Comparison of ENCODE assay signal across 8 cellular contexts in genomic region chr2:63189026-63189425, GRCh38.
DNase-seq lines count a peak whose midpoint lies in the region; ATAC-seq, FAIRE-seq and TF ChIP-seq lines count a peak whose summit lies in the region.

No MANE protein-coding gene starts in this region.

- no peaks in the 10 kb centered on the region for H4K20me1 ChIP-seq in HepG2 (ENCODE audit: insufficient read depth, low read length)

- peak; percentile 68 for TF ChIP-seq RAD21 in HepG2 (CRISPR knock-in tag; IDR thresholded peaks at IDR 0.05)

- no peaks in the 10 kb centered on the region for H3K36me3 ChIP-seq in HepG2 (replicated peaks in 1 of 2; ENCODE audit: control insufficient read depth in 1 of 2, insufficient read depth in 2 of 2, low read length in 2 of 2)

- peak; percentile 74 for FAIRE-seq in GM19239 (lab: Jason Lieb, UNC)
- FAIRE-seq in HepG2 (lab: Jason Lieb, UNC): peak; percentile 8

- H3K79me2 ChIP-seq in HepG2 (ENCODE audit: insufficient read depth, low read length): no peaks in the 10 kb centered on the region

- no peak for TF ChIP-seq POLR2A in HepG2 (IDR thresholded peaks at IDR 0.05; ENCODE audit: insufficient read depth in 1 of 2, low read depth in 2 of 2, low read length in 2 of 2)

- BruUV-seq in HepG2 (replicated peaks; lab: Mats Ljungman, UMichigan): no TSS peak

- no peaks in the 10 kb centered on the region for H3K27me3 ChIP-seq in HepG2 (ENCODE audit: control insufficient read depth in 1 of 2, insufficient read depth in 2 of 2, low read length in 2 of 2)

- POLR2A ChIA-PET in HepG2 (lab: Yijun Ruan, JAX): no interaction called here

- peak overlapping the region; percentile 24; the same call in 1 of the 2 replicates for H3K9ac ChIP-seq in HepG2 (ENCODE audit: insufficient read depth, low read depth, low read length)

- TF ChIP-seq CTCF in HepG2 (CRISPR knock-in tag; IDR thresholded peaks at IDR 0.05): peak; percentile 92

- peak overlapping the region; percentile 61 for H3K4me2 ChIP-seq in HepG2 (ENCODE audit: low read depth, low read length)

- H3K4me3 ChIP-seq in Jurkat, Clone E6-1 (ENCODE audit: low read length): no peak overlapping the region
- H3K4me3 ChIP-seq in HepG2 (replicated peaks in 1 of 3; ENCODE audit: insufficient read depth in 1 of 3, low read depth in 2 of 3, low read length in 3 of 3): no peak overlapping the region; a peak in 1 of 6 replicates

- peak overlapping the region; percentile 62 for H2AFZ ChIP-seq in HepG2 (ENCODE audit: low read length)

- WGBS in HepG2 (ENCODE audit: low lambda C conversion rate): 18% methylated on average over 4 of the region's 4 CpGs

- ATAC-seq in HepG2: peak; percentile 74

- peaks cover 58% of the 10 kb centered on the region for H3K4me1 ChIP-seq in HepG2 (ENCODE audit: insufficient read depth, low read length)

- in situ Hi-C loops in HepG2 (cut with HindIII; ENCODE audit: extremely low pct_ligation_motif_present, low pct_unique_long_range_greater_than_20kb): no loop called here

- DNase-seq in CMK (ENCODE audit: low read depth) (peak; percentile 2), GM19239 (ENCODE audit: insufficient read length, low spot score) (peak; percentile 23), amniotic stem cell (lab: John Stamatoyannopoulos, UW) (peak; percentile 38), HepG2 (ENCODE audit: low spot score) (peak; percentile 71), retina (no peak), DMS114 treated with DMSO at 0.1 percent for 48 hours (lab: John Stamatoyannopoulos, UW; ENCODE audit: unreplicated experiment) (no peak)
- DNase-seq in Jurkat, Clone E6-1 (ENCODE audit: low read depth, low spot score): peak; percentile 42
- no peak for DNase-seq in stimulated activated naive CD4-positive, alpha-beta T cell treated with Interleukin-2 at 50 U/mL for 16 hours (lab: John Stamatoyannopoulos, UW)

- H3K27ac ChIP-seq in HepG2 (ENCODE audit: extremely low read length, insufficient read depth, low read length): no peak overlapping the region

- CTCF ChIA-PET in HepG2 (lab: Yijun Ruan, JAX; ENCODE audit: low intra/inter-chr PET ratio, low total read pairs): interaction anchor here (0.7 to 1.5 kb wide), 2 partner anchors 110 to 732 kb away, joined by 3 to 5 read pairs; no protein-coding TSS in a partner anchor

- H3K9me3 ChIP-seq in HepG2 (ENCODE audit: low read length): peaks cover 20% of the 10 kb centered on the region

- intact Hi-C loops in HepG2 (cut with micrococcal nuclease; ENCODE audit: unreplicated experiment): loop anchor here (1.0 kb wide), 2 partner anchors 110 to 140 kb away; no protein-coding TSS in a partner anchor

- TF ChIP-seq EP300 in HepG2 (IDR thresholded peaks at IDR 0.05; ENCODE audit: low read depth in 2 of 2, low read length in 2 of 2): peak in 1 of 2 experiments; percentile 12; a peak in 1 of 4 replicates
- 0 out of 2 replicates have a peak, but pooled peaks have one; percentile 20 for TF ChIP-seq EP300 in HepG2 (CRISPR knock-in tag; IDR thresholded peaks at IDR 0.05; ENCODE audit: borderline replicate concordance)

TF ChIP-seq in HepG2, 621 proteins besides CTCF, POLR2A, EP300 and RAD21 (continues in another document):
- TF ChIP-seq ZGPAT (CRISPR knock-in tag; IDR thresholded peaks at IDR 0.05): 0 out of 2 replicates have a peak, but pooled peaks have one; percentile 21
- TF ChIP-seq ZNF441 (CRISPR knock-in tag; IDR thresholded peaks at IDR 0.05; ENCODE audit: borderline replicate concordance): 0 out of 2 replicates have a peak, but pooled peaks have one; percentile 22
- TF ChIP-seq ZNF619 (CRISPR knock-in tag; IDR thresholded peaks at IDR 0.05): 0 out of 2 replicates have a peak, but pooled peaks have one; percentile 46
- TF ChIP-seq POGZ (CRISPR knock-in tag; IDR thresholded peaks at IDR 0.05): peak; percentile 70
- TF ChIP-seq HDAC2 (CRISPR knock-in tag; IDR thresholded peaks at IDR 0.05): peak; percentile 64; the same call in 1 of the 2 replicates
- TF ChIP-seq IRF2 (CRISPR knock-in tag; IDR thresholded peaks at IDR 0.05): peak; percentile 88
- TF ChIP-seq NR2F6 (IDR thresholded peaks at IDR 0.05): no peak; the same call in 1 of the 2 replicates
- TF ChIP-seq NR2F6 (CRISPR knock-in tag; IDR thresholded peaks at IDR 0.05): peak; percentile 46; the same call in 1 of the 2 replicates
- TF ChIP-seq ZNF552 (CRISPR knock-in tag; IDR thresholded peaks at IDR 0.05; ENCODE audit: borderline replicate concordance): no peak
- TF ChIP-seq GATAD2A (CRISPR knock-in tag; IDR thresholded peaks at IDR 0.05): peak; percentile 77
- TF ChIP-seq MIER2 (CRISPR knock-in tag; IDR thresholded peaks at IDR 0.05): peak; percentile 50; the same call in 1 of the 2 replicates
- peak; percentile 94 for TF ChIP-seq ZMYM4 (CRISPR knock-in tag; IDR thresholded peaks at IDR 0.05)
- 0 out of 2 replicates have a peak, but pooled peaks have one; percentile 54 for TF ChIP-seq SSRP1 (CRISPR knock-in tag; IDR thresholded peaks at IDR 0.05)
- 0 out of 2 replicates have a peak, but pooled peaks have one; percentile 27 for TF ChIP-seq CBFB (CRISPR knock-in tag; IDR thresholded peaks at IDR 0.05)
- TF ChIP-seq ERF (CRISPR knock-in tag; IDR thresholded peaks at IDR 0.05): peak; percentile 73
- peak; percentile 72 for TF ChIP-seq ZBTB33 (CRISPR knock-in tag; IDR thresholded peaks at IDR 0.05)
- TF ChIP-seq CBX5 (CRISPR knock-in tag; IDR thresholded peaks at IDR 0.05; ENCODE audit: borderline replicate concordance): peak; percentile 77; the same call in 1 of the 2 replicates
- peak; percentile 55; the same call in 1 of the 2 replicates for TF ChIP-seq MXD4 (CRISPR knock-in tag; IDR thresholded peaks at IDR 0.05)
- no peak for TF ChIP-seq FOXA1 (IDR thresholded peaks at IDR 0.05)
- TF ChIP-seq FOXA1 (CRISPR knock-in tag; IDR thresholded peaks at IDR 0.05): peak; percentile 56; the same call in 1 of the 2 replicates
- no peak for TF ChIP-seq TAF15 (IDR thresholded peaks at IDR 0.05; ENCODE audit: low read depth, low read length, poor library complexity, severe bottlenecking)
- peak; percentile 37; the same call in 1 of the 2 replicates for TF ChIP-seq RXRB (CRISPR knock-in tag; IDR thresholded peaks at IDR 0.05; ENCODE audit: borderline replicate concordance)
- no peak for TF ChIP-seq PREB (CRISPR knock-in tag; IDR thresholded peaks at IDR 0.05)
- TF ChIP-seq SALL1 (CRISPR knock-in tag; IDR thresholded peaks at IDR 0.05): peak; percentile 36; the same call in 1 of the 2 replicates
- TF ChIP-seq PAX8 (CRISPR knock-in tag; IDR thresholded peaks at IDR 0.05; ENCODE audit: borderline replicate concordance): no peak
- TF ChIP-seq FOXO1 (CRISPR knock-in tag; IDR thresholded peaks at IDR 0.05): 0 out of 2 replicates have a peak, but pooled peaks have one; percentile 21
- TF ChIP-seq ASH2L (IDR thresholded peaks at IDR 0.05; ENCODE audit: insufficient read length, low read depth, low read length): peak; percentile 24
- 0 out of 2 replicates have a peak, but pooled peaks have one; percentile 16 for TF ChIP-seq FOXA3 (CRISPR knock-in tag; IDR thresholded peaks at IDR 0.05)
- TF ChIP-seq ZNF10 (CRISPR knock-in tag; IDR thresholded peaks at IDR 0.05; ENCODE audit: borderline replicate concordance, low read depth): no peak

Comparison
In these comparisons a context has a peak if more than half of its experiments do, and no peak if none do; other contexts are left out.
1. DNase-seq: peak in CMK (single experiment), GM19239 (single experiment), Jurkat, Clone E6-1 (single experiment), amniotic stem cell (single experiment) and HepG2 (single experiment); none in retina (single experiment), stimulated activated naive CD4-positive, alpha-beta T cell treated with Interleukin-2 at 50 U/mL for 16 hours (single experiment) and DMS114 treated with DMSO at 0.1 percent for 48 hours (single experiment).